In the genomic region with DNA sequence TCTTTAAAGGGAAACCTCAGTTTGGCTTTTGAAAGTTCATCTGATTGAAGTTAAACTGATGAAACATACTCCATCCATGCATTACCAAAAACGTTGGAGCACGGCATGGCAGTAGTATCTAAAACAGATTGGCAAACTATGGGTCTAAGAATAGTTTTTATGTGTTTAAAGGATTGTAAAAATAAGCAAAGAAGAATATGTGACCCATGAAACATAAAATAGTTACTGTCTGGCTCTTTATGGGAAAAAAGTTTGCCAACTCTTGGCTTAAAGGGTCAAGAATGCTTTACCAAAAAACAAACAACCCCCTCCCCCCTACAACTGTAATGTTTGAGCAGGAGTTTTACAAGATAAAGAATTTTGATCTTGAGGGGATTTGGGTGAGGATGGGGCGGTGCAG, we compare ENCODE assay signal across 25 cellular contexts. TPM values are rescaled to one million over a fixed set of nuclear protein-coding genes. Genes with fewer than 3 reads are reported as not detected.
A peak's percentile ranks its signal among the peaks of the same experiment; 100 is the strongest.
DNase-seq lines count a peak whose midpoint lies in the region; ATAC-seq lines count a peak whose summit lies in the region.
"Had no signal": no experiment of that assay in that cellular context is flagged by ENCODE, and none has a peak within 500 bp of the region (broad histone marks: within the 10 kb centered on the region; RNA-seq: fewer than 3 reads in every experiment).

No MANE protein-coding gene starts in this region.

- no peaks in the 10 kb centered on the region for H3K9me3 Mint-ChIP-seq in activated CD8-positive, alpha-beta memory T cell treated with anti-CD3 and anti-CD28 coated beads, Interleukin-2, amount 10 ng/mL, durations not matched to agents 7 days and 5 days (ENCODE audit: low read depth)
- H3K9me3 Mint-ChIP-seq in CD4-positive, alpha-beta memory T cell = no peaks in the 10 kb centered on the region
- H3K9me3 Mint-ChIP-seq in activated CD4-positive, alpha-beta memory T cell treated with anti-CD3 and anti-CD28 coated beads, Interleukin-2, amount 10 ng/mL, durations not matched to agents 7 days and 5 days = no peaks in the 10 kb centered on the region
- no peaks in the 10 kb centered on the region for H3K9me3 Mint-ChIP-seq in naive thymus-derived CD8-positive, alpha-beta T cell
- H3K9me3 Mint-ChIP-seq: effector memory CD8-positive, alpha-beta T cell; WTC11 had no signal

- no peak overlapping the region for H3K27ac ChIP-seq in CD4-positive, alpha-beta memory T cell (ENCODE audit: low read depth, low read length)
- H3K27ac ChIP-seq: colonic mucosa, psoas muscle, upper lobe of right lung had no signal

- CTCF ChIA-PET in activated CD8-positive, alpha-beta memory T cell treated with anti-CD3 and anti-CD28 coated beads, Interleukin-2, amount 10 ng/mL, durations not matched to agents 7 days and 5 days (lab: Charles Lee) = no interaction called here
- CTCF ChIA-PET in CD4-positive, alpha-beta memory T cell (lab: Charles Lee; ENCODE audit: partially characterized antibody) = no interaction called here
- CTCF ChIA-PET in activated CD4-positive, alpha-beta memory T cell treated with anti-CD3 and anti-CD28 coated beads, Interleukin-2, amount 10 ng/mL, durations not matched to agents 7 days and 5 days (lab: Charles Lee) = no interaction called here

- no peaks in the 10 kb centered on the region for H3K9me3 ChIP-seq in CD4-positive, alpha-beta memory T cell (ENCODE audit: control insufficient read depth in 1 of 2, low read length in 2 of 2)
- H3K9me3 ChIP-seq: colonic mucosa, psoas muscle, upper lobe of right lung had no signal

- H3K4me3 ChIP-seq in CD4-positive, alpha-beta memory T cell (ENCODE audit: low read length in 2 of 2) = no peak overlapping the region
- H3K4me3 ChIP-seq: colonic mucosa, HAP-1, psoas muscle, upper lobe of right lung had no signal

- peak overlapping the region; percentile 44 for H3K27ac Mint-ChIP-seq in activated CD8-positive, alpha-beta memory T cell treated with anti-CD3 and anti-CD28 coated beads, Interleukin-2, amount 10 ng/mL, durations not matched to agents 7 days and 5 days
- peak overlapping the region in 4 of 7 donors; percentile 7 to 77 (median 41) for H3K27ac Mint-ChIP-seq in CD4-positive, alpha-beta memory T cell
- H3K27ac Mint-ChIP-seq in activated CD4-positive, alpha-beta memory T cell treated with anti-CD3 and anti-CD28 coated beads, Interleukin-2, amount 10 ng/mL, durations not matched to agents 7 days and 5 days = peak overlapping the region; percentile 18
- peak overlapping the region in 7 of 10 donors; percentile 16 to 65 (median 40) for H3K27ac Mint-ChIP-seq in naive thymus-derived CD8-positive, alpha-beta T cell
- H3K27ac Mint-ChIP-seq: WTC11 had no signal

- H3K36me3 Mint-ChIP-seq in activated CD8-positive, alpha-beta memory T cell treated with anti-CD3 and anti-CD28 coated beads, Interleukin-2, amount 10 ng/mL, durations not matched to agents 7 days and 5 days = peaks cover 28% of the 10 kb centered on the region
- peaks cover 13 to 21% of the 10 kb centered on the region in 2 donors for H3K36me3 Mint-ChIP-seq in CD4-positive, alpha-beta memory T cell
- peaks cover 30% of the 10 kb centered on the region for H3K36me3 Mint-ChIP-seq in activated CD4-positive, alpha-beta memory T cell treated with anti-CD3 and anti-CD28 coated beads, Interleukin-2, amount 10 ng/mL, durations not matched to agents 7 days and 5 days (ENCODE audit: low read depth)
- peaks cover 0 to 30% (median 5%) of the 10 kb centered on the region in 3 donors for H3K36me3 Mint-ChIP-seq in naive thymus-derived CD8-positive, alpha-beta T cell
- H3K36me3 Mint-ChIP-seq: WTC11 had no signal

- H3K4me1 Mint-ChIP-seq in activated CD8-positive, alpha-beta memory T cell treated with anti-CD3 and anti-CD28 coated beads, Interleukin-2, amount 10 ng/mL, durations not matched to agents 7 days and 5 days = peaks cover 78% of the 10 kb centered on the region
- H3K4me1 Mint-ChIP-seq in CD4-positive, alpha-beta memory T cell = peaks cover 58 to 86% (median 72%) of the 10 kb centered on the region in 4 donors
- H3K4me1 Mint-ChIP-seq in activated CD4-positive, alpha-beta memory T cell treated with anti-CD3 and anti-CD28 coated beads, Interleukin-2, amount 10 ng/mL, durations not matched to agents 7 days and 5 days = peaks cover 75% of the 10 kb centered on the region
- peaks cover 42 to 82% (median 74%) of the 10 kb centered on the region in 4 donors for H3K4me1 Mint-ChIP-seq in naive thymus-derived CD8-positive, alpha-beta T cell

- no peak for ATAC-seq in activated CD8-positive, alpha-beta memory T cell treated with anti-CD3 and anti-CD28 coated beads, Interleukin-2, amount 10 ng/mL, durations not matched to agents 7 days and 5 days
- no peak for ATAC-seq in naive thymus-derived CD8-positive, alpha-beta T cell
- ATAC-seq in GM18873 (IDR thresholded peaks at IDR 0.05; ENCODE audit: low FRiP score, unreplicated experiment) = no peak
- ATAC-seq: effector memory CD8-positive, alpha-beta T cell; HepG2; left cardiac atrium; psoas muscle; upper lobe of right lung; WTC11 had no signal

- H3K4me3 Mint-ChIP-seq in activated CD8-positive, alpha-beta memory T cell treated with anti-CD3 and anti-CD28 coated beads, Interleukin-2, amount 10 ng/mL, durations not matched to agents 7 days and 5 days = no peak overlapping the region
- no peak overlapping the region for H3K4me3 Mint-ChIP-seq in CD4-positive, alpha-beta memory T cell
- no peak overlapping the region for H3K4me3 Mint-ChIP-seq in activated CD4-positive, alpha-beta memory T cell treated with anti-CD3 and anti-CD28 coated beads, Interleukin-2, amount 10 ng/mL, durations not matched to agents 7 days and 5 days
- H3K4me3 Mint-ChIP-seq in naive thymus-derived CD8-positive, alpha-beta T cell = no peak overlapping the region
- H3K4me3 Mint-ChIP-seq: WTC11 had no signal

- H3K36me3 ChIP-seq in CD4-positive, alpha-beta memory T cell (ENCODE audit: insufficient read depth, low read length) = no peaks in the 10 kb centered on the region
- H3K36me3 ChIP-seq: colonic mucosa, HAP-1, upper lobe of right lung had no signal

- POLR2A ChIA-PET in CD4-positive, alpha-beta memory T cell (lab: Charles Lee; ENCODE audit: partially characterized antibody) = no interaction called here
- POLR2A ChIA-PET in activated CD4-positive, alpha-beta memory T cell treated with anti-CD3 and anti-CD28 coated beads, Interleukin-2, amount 10 ng/mL, durations not matched to agents 7 days and 5 days (lab: Charles Lee) = interaction anchor here (0.9 to 1.5 kb wide), 3 partner anchors 8 to 34 kb away, joined by 3 to 9 read pairs (median 3); no protein-coding TSS in a partner anchor
- POLR2A ChIA-PET in naive thymus-derived CD8-positive, alpha-beta T cell (lab: Charles Lee) = no interaction called here

- no peaks in the 10 kb centered on the region for H3K27me3 Mint-ChIP-seq in activated CD8-positive, alpha-beta memory T cell treated with anti-CD3 and anti-CD28 coated beads, Interleukin-2, amount 10 ng/mL, durations not matched to agents 7 days and 5 days
- H3K27me3 Mint-ChIP-seq in CD4-positive, alpha-beta memory T cell = no peaks in the 10 kb centered on the region
- H3K27me3 Mint-ChIP-seq in activated CD4-positive, alpha-beta memory T cell treated with anti-CD3 and anti-CD28 coated beads, Interleukin-2, amount 10 ng/mL, durations not matched to agents 7 days and 5 days = no peaks in the 10 kb centered on the region
- H3K27me3 Mint-ChIP-seq in naive thymus-derived CD8-positive, alpha-beta T cell = no peaks in the 10 kb centered on the region
- H3K27me3 Mint-ChIP-seq: effector memory CD8-positive, alpha-beta T cell had no signal

- no peaks in the 10 kb centered on the region for H3K27me3 ChIP-seq in CD4-positive, alpha-beta memory T cell (ENCODE audit: insufficient read depth, low read length)
- H3K27me3 ChIP-seq: colonic mucosa, upper lobe of right lung had no signal

- no peak for DNase-seq in activated CD8-positive, alpha-beta memory T cell treated with anti-CD3 and anti-CD28 coated beads, Interleukin-2, amount 10 ng/mL, durations not matched to agents 7 days and 5 days
- no peak for DNase-seq in activated CD8-positive, alpha-beta memory T cell treated with anti-CD3 and anti-CD28 coated beads for 24 hours
- no peak for DNase-seq in CD4-positive, alpha-beta memory T cell
- DNase-seq in activated CD4-positive, alpha-beta memory T cell treated with anti-CD3 and anti-CD28 coated beads, Interleukin-2, amount 10 ng/mL, durations not matched to agents 7 days and 5 days = no peak
- DNase-seq in naive thymus-derived CD8-positive, alpha-beta T cell = no peak
- DNase-seq in GM19238 (ENCODE audit: insufficient read length, low spot score) (no peak), AG08396 (ENCODE audit: low spot score) (no peak)
- DNase-seq: activated effector memory CD4-positive, alpha-beta T cell treated with Interleukin-2 at 50 U/mL for 16 hours; anterior cingulate cortex; C1 segment of cervical spinal cord; colonic mucosa; effector memory CD8-positive, alpha-beta T cell; left cardiac atrium; mammary epithelial cell; NCI-H1048; NCI-H187 treated with DMSO at 0.1 percent for 48 hours; NCI-H526 treated with DMSO at 0.1 percent for 48 hours; nucleus accumbens; psoas muscle; substantia nigra; upper lobe of right lung had no signal

- intact Hi-C loops in CD4-positive, alpha-beta memory T cell (cut with micrococcal nuclease) = no loop called here

- peaks cover 60% of the 10 kb centered on the region for H3K4me1 ChIP-seq in CD4-positive, alpha-beta memory T cell (ENCODE audit: insufficient read depth, low read length)
- H3K4me1 ChIP-seq: psoas muscle had no signal

RNA-seq across cellular contexts. Expression of a gene that starts 32.6 kb away (rescaled TPM):
- 10 to 100 TPM; 49.5 to 78.1 TPM for total RNA-seq in activated CD8-positive, alpha-beta memory T cell treated with anti-CD3 and anti-CD28 coated beads, Interleukin-2, amount 10 ng/mL, durations not matched to agents 7 days and 5 days
- 10 to 100 TPM; 43.4 to 44.8 TPM for total RNA-seq in CD4-positive, alpha-beta memory T cell
- polyA plus RNA-seq in CD4-positive, alpha-beta memory T cell = 10 to 100 TPM; 14.9 to 21.0 TPM
- total RNA-seq in activated CD4-positive, alpha-beta memory T cell treated with anti-CD3 and anti-CD28 coated beads, Interleukin-2, amount 10 ng/mL, durations not matched to agents 7 days and 5 days = 10 to 100 TPM; 37.4 to 38.9 TPM
- 10 to 100 TPM; 40.8 to 45.2 TPM for total RNA-seq in naive thymus-derived CD8-positive, alpha-beta T cell
- 10 to 100 TPM; 13.3 to 18.5 (median 13.8) TPM for polyA plus RNA-seq in naive thymus-derived CD8-positive, alpha-beta T cell
